In genomic region chr2:235812185-235812670, GRCh38 we compare ENCODE assay signal across 14 cellular contexts.
A peak's percentile ranks its signal among the peaks of the same experiment; 100 is the strongest.
DNase-seq lines count a peak whose midpoint lies in the region; ATAC-seq and TF ChIP-seq lines count a peak whose summit lies in the region.
"Had no signal": no experiment of that assay in that cellular context is flagged by ENCODE, and none has a peak within 500 bp of the region (broad histone marks: within the 10 kb centered on the region; RNA-seq: fewer than 3 reads in every experiment).

No MANE protein-coding gene starts in this region.

- H3K27ac Mint-ChIP-seq in nephron progenitor cell: peak overlapping the region; percentile 59
- no peak overlapping the region for H3K27ac Mint-ChIP-seq in CD4-positive, alpha-beta T cell
- H3K27ac Mint-ChIP-seq: CD14-positive monocyte had no signal

- peaks cover 4% of the 10 kb centered on the region for H3K27me3 Mint-ChIP-seq in nephron progenitor cell (ENCODE audit: low read depth, poor library complexity)
- no peaks in the 10 kb centered on the region for H3K27me3 Mint-ChIP-seq in CD4-positive, alpha-beta T cell

- CTCF ChIA-PET in CD4-positive, alpha-beta T cell (lab: Charles Lee): no interaction called here

- no peaks in the 10 kb centered on the region for H3K27me3 ChIP-seq in CD4-positive, alpha-beta T cell (ENCODE audit: control insufficient read depth, insufficient read depth, low read length)

- no peaks in the 10 kb centered on the region for H3K4me1 Mint-ChIP-seq in nephron progenitor cell
- H3K4me1 Mint-ChIP-seq in CD4-positive, alpha-beta T cell (ENCODE audit: low read depth): no peaks in the 10 kb centered on the region
- H3K4me1 Mint-ChIP-seq: CD14-positive monocyte; CD8-positive, alpha-beta memory T cell had no signal

- no peak for TF ChIP-seq CTCF in nephron progenitor cell (IDR thresholded peaks at IDR 0.05)
- TF ChIP-seq CTCF in CD4-positive, alpha-beta T cell (IDR thresholded peaks at IDR 0.05): no peak

- no peaks in the 10 kb centered on the region for H3K9me3 ChIP-seq in CD4-positive, alpha-beta T cell (ENCODE audit: control insufficient read depth, low read length)
- H3K9me3 ChIP-seq: Caco-2 had no signal

- no peaks in the 10 kb centered on the region for H3K9me3 Mint-ChIP-seq in nephron progenitor cell
- no peaks in the 10 kb centered on the region for H3K9me3 Mint-ChIP-seq in CD4-positive, alpha-beta T cell
- H3K9me3 Mint-ChIP-seq: CD8-positive, alpha-beta memory T cell had no signal

- H3K36me3 Mint-ChIP-seq in nephron progenitor cell (ENCODE audit: low read depth): peaks cover 54% of the 10 kb centered on the region
- no peaks in the 10 kb centered on the region for H3K36me3 Mint-ChIP-seq in CD4-positive, alpha-beta T cell (ENCODE audit: low read depth)
- H3K36me3 Mint-ChIP-seq: CD14-positive monocyte had no signal

- DNase-seq in activated CD8-positive, alpha-beta memory T cell treated with anti-CD3 and anti-CD28 coated beads for 24 hours: peak; percentile 11
- no peak for DNase-seq in activated CD8-positive, alpha-beta memory T cell treated with anti-CD3 and anti-CD28 coated beads, Interleukin-2, amount 50 U/mL, for 48 hours
- DNase-seq in nephron progenitor cell (no peak), retina (peak; percentile 49), DMS79 treated with DMSO at 0.1 percent for 48 hours (lab: John Stamatoyannopoulos, UW) (no peak)
- no peak for DNase-seq in CD4-positive, alpha-beta T cell
- DNase-seq: Caco-2; CD8-positive, alpha-beta memory T cell; GM23248; H7; IMR-90 had no signal

- H3K4me3 Mint-ChIP-seq in nephron progenitor cell: no peak overlapping the region
- no peak overlapping the region for H3K4me3 Mint-ChIP-seq in CD4-positive, alpha-beta T cell
- H3K4me3 Mint-ChIP-seq: CD14-positive monocyte had no signal

- POLR2A ChIA-PET in CD4-positive, alpha-beta T cell (lab: Charles Lee): no interaction called here

- no peak for ATAC-seq in CD4-positive, alpha-beta T cell (ENCODE audit: poor library complexity)
- ATAC-seq in GM21367 (IDR thresholded peaks at IDR 0.05; ENCODE audit: unreplicated experiment): no peak

- no peak overlapping the region for H3K27ac ChIP-seq in CD4-positive, alpha-beta T cell (ENCODE audit: low read depth, low read length)
- H3K27ac ChIP-seq: 22Rv1, GM23248 had no signal

- intact Hi-C loops in CD4-positive, alpha-beta T cell (cut with DNase I, micrococcal nuclease): no loop called here

Comparison
In these comparisons a context has a peak if more than half of its experiments do, and no peak if none do; other contexts are left out.
1. DNase-seq: peak in activated CD8-positive, alpha-beta memory T cell treated with anti-CD3 and anti-CD28 coated beads for 24 hours (single experiment) and retina (single experiment); none in activated CD8-positive, alpha-beta memory T cell treated with anti-CD3 and anti-CD28 coated beads, Interleukin-2, amount 50 U/mL, for 48 hours (single experiment), nephron progenitor cell (single experiment), CD4-positive, alpha-beta T cell (0 of 10) and DMS79 treated with DMSO at 0.1 percent for 48 hours (single experiment).